In the genomic region with DNA sequence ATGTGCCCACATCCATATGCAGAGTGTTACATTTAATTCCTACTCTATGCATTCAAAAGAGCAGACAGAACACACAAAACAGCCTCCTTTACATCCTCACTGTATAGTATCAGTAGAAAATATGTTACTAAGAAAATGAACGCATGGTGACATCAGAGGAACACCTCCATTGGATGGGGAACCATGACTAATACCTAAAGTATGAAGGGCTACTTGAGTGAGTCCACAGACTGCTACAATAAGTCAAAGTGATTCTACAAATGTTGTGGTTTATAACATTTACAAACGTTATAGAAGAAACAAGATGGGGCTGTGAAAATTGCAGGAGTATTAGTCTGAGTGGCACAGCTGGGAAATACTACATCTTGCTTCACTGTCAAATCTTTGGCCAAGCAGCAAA, we compare ENCODE assay signal across 26 cellular contexts.
DNase-seq lines count a peak whose midpoint lies in the region; ATAC-seq, FAIRE-seq and TF ChIP-seq lines count a peak whose summit lies in the region.
"Had no signal": no experiment of that assay in that cellular context is flagged by ENCODE, and none has a peak within 500 bp of the region (broad histone marks: within the 10 kb centered on the region; RNA-seq: fewer than 3 reads in every experiment).

No MANE protein-coding gene starts in this region.

- DNase-seq in ACHN (peak; percentile 34), astrocyte (ENCODE audit: low read depth) (peak; percentile 71), glomerular visceral epithelial cell (ENCODE audit: extremely low spot score) (peak; percentile 63), vagina (ENCODE audit: extremely low spot score in 2 of 2) (no peak), HepG2 (ENCODE audit: low spot score) (no peak), GM10248 (ENCODE audit: extremely low spot score) (no peak), ecto neural progenitor cell (ENCODE audit: low spot score) (no peak)
- DNase-seq: activated CD8-positive, alpha-beta T cell treated with anti-CD3 and anti-CD28 coated beads for 36 hours; activated T-cell treated with anti-CD3 and anti-CD28 coated beads, Interleukin-2, amount 50 U/mL, for 24 hours; C1 segment of cervical spinal cord; DMS153; KG1; NCI-H1105; NCI-H526; SJCRH30; stimulated activated naive CD4-positive, alpha-beta T cell treated with Interleukin-2 at 50 U/mL for 16 hours; T-helper 17 cell; tibial artery had no signal

- H3K36me3 ChIP-seq in astrocyte (ENCODE audit: insufficient read depth, low read length): no peaks in the 10 kb centered on the region
- no peaks in the 10 kb centered on the region for H3K36me3 ChIP-seq in vagina
- no peaks in the 10 kb centered on the region for H3K36me3 ChIP-seq in HepG2 (replicated peaks in 1 of 2; ENCODE audit: control insufficient read depth in 1 of 2, insufficient read depth in 2 of 2, low read length in 2 of 2)
- H3K36me3 ChIP-seq: SJCRH30, tibial artery had no signal

- TF ChIP-seq CTCF in astrocyte (IDR thresholded peaks at IDR 0.05; ENCODE audit: insufficient read depth, low read depth, low read length) (no peak), vagina (IDR thresholded peaks at IDR 0.05) (no peak), HepG2 (CRISPR knock-in tag; IDR thresholded peaks at IDR 0.05) (no peak), GM10248 (IDR thresholded peaks at IDR 0.05; ENCODE audit: control extremely low read depth, extremely low read depth, low read depth, missing control alignments) (no peak)

- peak overlapping the region; percentile 17 for H3K27ac Mint-ChIP-seq in astrocyte (ENCODE audit: unreplicated experiment)
- H3K27ac Mint-ChIP-seq: activated CD8-positive, alpha-beta T cell treated with anti-CD3 and anti-CD28 coated beads for 36 hours; activated naive CD4-positive, alpha-beta T cell treated with anti-CD3 and anti-CD28 coated beads, Interleukin-2, amount 50 U/mL, for 72 hours; activated T-cell treated with anti-CD3 and anti-CD28 coated beads, Interleukin-2, amount 50 U/mL, for 24 hours; T-helper 17 cell; WTC11 had no signal

- POLR2A ChIA-PET in HepG2 (lab: Yijun Ruan, JAX) (no interaction called here), GM10248 (lab: Yijun Ruan, JAX) (no interaction called here)

- H3K4me3 Mint-ChIP-seq in astrocyte (ENCODE audit: unreplicated experiment): no peak overlapping the region
- H3K4me3 Mint-ChIP-seq: activated CD8-positive, alpha-beta T cell treated with anti-CD3 and anti-CD28 coated beads for 36 hours; activated T-cell treated with anti-CD3 and anti-CD28 coated beads, Interleukin-2, amount 50 U/mL, for 24 hours; T-helper 17 cell; WTC11 had no signal

- H3K9me3 ChIP-seq in astrocyte (ENCODE audit: insufficient read depth, low read depth, low read length) (no peaks in the 10 kb centered on the region), vagina (no peaks in the 10 kb centered on the region), HepG2 (ENCODE audit: low read length) (no peaks in the 10 kb centered on the region)
- H3K9me3 ChIP-seq: A549, SJCRH30, tibial artery had no signal

- CTCF ChIA-PET in HepG2 (lab: Yijun Ruan, JAX; ENCODE audit: low intra/inter-chr PET ratio, low total read pairs) (no interaction called here), GM10248 (lab: Yijun Ruan, JAX) (no interaction called here)

- H3K79me2 ChIP-seq in astrocyte (ENCODE audit: insufficient read depth, low read length): no peaks in the 10 kb centered on the region
- no peaks in the 10 kb centered on the region for H3K79me2 ChIP-seq in HepG2 (ENCODE audit: insufficient read depth, low read length)
- H3K79me2 ChIP-seq: hepatocyte had no signal

- ATAC-seq in HG02885 (IDR thresholded peaks at IDR 0.05; ENCODE audit: poor library complexity, unreplicated experiment): peak; percentile 40
- ATAC-seq in HepG2: no peak
- ATAC-seq: A549; activated CD8-positive, alpha-beta T cell treated with anti-CD3 and anti-CD28 coated beads for 36 hours; activated naive CD4-positive, alpha-beta T cell treated with anti-CD3 and anti-CD28 coated beads, Interleukin-2, amount 50 U/mL, for 72 hours; T-helper 17 cell; WTC11 had no signal

- no peak for TF ChIP-seq RAD21 in HepG2 (CRISPR knock-in tag; IDR thresholded peaks at IDR 0.05)

- H3K9ac ChIP-seq in astrocyte (ENCODE audit: low read length): no peak overlapping the region
- no peak overlapping the region for H3K9ac ChIP-seq in HepG2 (ENCODE audit: insufficient read depth, low read depth, low read length)

- H3K27me3 ChIP-seq in astrocyte (ENCODE audit: insufficient read depth, low read length) (no peaks in the 10 kb centered on the region), vagina (no peaks in the 10 kb centered on the region), HepG2 (ENCODE audit: control insufficient read depth in 1 of 2, insufficient read depth in 2 of 2, low read length in 2 of 2) (no peaks in the 10 kb centered on the region)
- H3K27me3 ChIP-seq: hepatocyte, SJCRH30, tibial artery had no signal

- H4K20me1 ChIP-seq in astrocyte (ENCODE audit: insufficient read depth, low read length): no peaks in the 10 kb centered on the region
- no peaks in the 10 kb centered on the region for H4K20me1 ChIP-seq in HepG2 (ENCODE audit: insufficient read depth, low read length)

- in situ Hi-C loops in ACHN (cut with HindIII; ENCODE audit: low pct_ligation_motif_present, low pct_unique_long_range_greater_than_20kb, low sequenced_read_pairs): no loop called here
- in situ Hi-C loops in HepG2 (cut with HindIII; ENCODE audit: extremely low pct_ligation_motif_present, low pct_unique_long_range_greater_than_20kb): no loop called here

- H2AFZ ChIP-seq in astrocyte (ENCODE audit: low read depth, low read length): no peak overlapping the region
- H2AFZ ChIP-seq in HepG2 (ENCODE audit: low read length): no peak overlapping the region
- H2AFZ ChIP-seq: hepatocyte had no signal

- no peak overlapping the region for H3K27ac ChIP-seq in astrocyte (ENCODE audit: low read depth, low read length)
- H3K27ac ChIP-seq in vagina: no peak overlapping the region
- no peak overlapping the region for H3K27ac ChIP-seq in HepG2 (ENCODE audit: extremely low read length, insufficient read depth, low read length)
- H3K27ac ChIP-seq: A549, hepatocyte, HL-60, SJCRH30, tibial artery had no signal

- no peaks in the 10 kb centered on the region for H3K36me3 Mint-ChIP-seq in astrocyte (ENCODE audit: low read depth, unreplicated experiment)

- intact Hi-C loops in vagina (cut with DNase I) (no loop called here), HepG2 (cut with micrococcal nuclease; ENCODE audit: unreplicated experiment) (no loop called here)

- TF ChIP-seq EP300 in HepG2 (IDR thresholded peaks at IDR 0.05; ENCODE audit: low read depth in 2 of 2, low read length in 2 of 2) (no peak), HepG2 (CRISPR knock-in tag; IDR thresholded peaks at IDR 0.05; ENCODE audit: borderline replicate concordance) (no peak)

- TF ChIP-seq POLR2A in vagina (IDR thresholded peaks at IDR 0.05) (no peak), HepG2 (IDR thresholded peaks at IDR 0.05; ENCODE audit: insufficient read depth in 1 of 2, low read depth in 2 of 2, low read length in 2 of 2) (no peak)

- peaks cover 18% of the 10 kb centered on the region for H3K4me1 Mint-ChIP-seq in astrocyte (ENCODE audit: low read depth, unreplicated experiment)
- H3K4me1 Mint-ChIP-seq: T-helper 17 cell, WTC11 had no signal

- FAIRE-seq in astrocyte (lab: Jason Lieb, UNC) (no peak), HepG2 (lab: Jason Lieb, UNC) (no peak)
- FAIRE-seq: A549, H1, keratinocyte had no signal

- H3K4me2 ChIP-seq in astrocyte (ENCODE audit: low read length): peak overlapping the region; percentile 12
- no peak overlapping the region for H3K4me2 ChIP-seq in HepG2 (ENCODE audit: low read depth, low read length)
- H3K4me2 ChIP-seq: A549, hepatocyte had no signal

- 0% methylated on average over 2 of the region's 2 CpGs for WGBS in HepG2 (ENCODE audit: low lambda C conversion rate)

- BruUV-seq in HepG2 (replicated peaks; lab: Mats Ljungman, UMichigan): no TSS peak

- H3K4me1 ChIP-seq in astrocyte (ENCODE audit: insufficient read depth, low read length): no peaks in the 10 kb centered on the region
- H3K4me1 ChIP-seq in vagina: no peaks in the 10 kb centered on the region
- no peaks in the 10 kb centered on the region for H3K4me1 ChIP-seq in HepG2 (ENCODE audit: insufficient read depth, low read length)
- H3K4me1 ChIP-seq: A549, SJCRH30, tibial artery had no signal

- no peaks in the 10 kb centered on the region for H3K27me3 Mint-ChIP-seq in astrocyte (ENCODE audit: low read depth, unreplicated experiment)
- H3K27me3 Mint-ChIP-seq: activated CD8-positive, alpha-beta T cell treated with anti-CD3 and anti-CD28 coated beads for 36 hours; activated T-cell treated with anti-CD3 and anti-CD28 coated beads, Interleukin-2, amount 50 U/mL, for 24 hours; T-helper 17 cell had no signal

- H3K4me3 ChIP-seq in astrocyte (ENCODE audit: insufficient read depth, low read depth, low read length) (no peak overlapping the region), vagina (no peak overlapping the region), HepG2 (replicated peaks in 1 of 3; ENCODE audit: insufficient read depth in 1 of 3, low read depth in 2 of 3, low read length in 3 of 3) (no peak overlapping the region)
- H3K4me3 ChIP-seq: A549, hepatocyte, SJCRH30, tibial artery had no signal

- no peaks in the 10 kb centered on the region for H3K9me3 Mint-ChIP-seq in astrocyte (ENCODE audit: unreplicated experiment)

TF ChIP-seq in HepG2, 621 proteins besides CTCF, POLR2A, EP300 and RAD21:
- no peak for TF ChIP-seq U2AF2 (IDR thresholded peaks at IDR 0.05; ENCODE audit: low read depth, low read length)
- TF ChIP-seq, protein P1, sequence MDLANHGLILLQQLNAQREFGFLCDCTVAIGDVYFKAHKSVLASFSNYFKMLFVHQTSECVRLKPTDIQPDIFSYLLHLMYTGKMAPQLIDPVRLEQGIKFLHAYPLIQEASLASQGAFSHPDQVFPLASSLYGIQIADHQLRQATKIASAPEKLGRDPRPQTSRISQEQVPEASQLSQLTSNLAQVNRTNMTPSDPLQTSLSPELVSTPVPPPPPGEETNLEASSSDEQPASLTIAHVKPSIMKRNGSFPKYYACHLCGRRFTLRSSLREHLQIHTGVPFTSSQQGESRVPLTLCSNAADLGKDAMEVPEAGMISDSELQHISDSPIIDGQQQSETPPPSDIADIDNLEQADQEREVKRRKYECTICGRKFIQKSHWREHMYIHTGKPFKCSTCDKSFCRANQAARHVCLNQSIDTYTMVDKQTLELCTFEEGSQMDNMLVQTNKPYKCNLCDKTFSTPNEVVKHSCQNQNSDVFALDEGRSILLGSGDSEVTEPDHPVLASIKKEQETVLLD (CRISPR knock-in tag; IDR thresholded peaks at IDR 0.05; ENCODE audit: low read depth): no peak
- TF ChIP-seq RXRA (CRISPR knock-in tag; IDR thresholded peaks at IDR 0.05): no peak
- TF ChIP-seq JUNB (CRISPR knock-in tag; IDR thresholded peaks at IDR 0.05; ENCODE audit: borderline replicate concordance): no peak
- TF ChIP-seq ZNF451 (CRISPR knock-in tag; IDR thresholded peaks at IDR 0.05): no peak
- no peak for TF ChIP-seq HOXD1 (CRISPR knock-in tag; IDR thresholded peaks at IDR 0.05)

Comparison
In these comparisons a context has a peak if more than half of its experiments do, and no peak if none do; other contexts are left out.
1. DNase-seq: peak in ACHN (single experiment), astrocyte (single experiment) and glomerular visceral epithelial cell (single experiment); none in vagina (0 of 2), HepG2 (single experiment), GM10248 (single experiment) and ecto neural progenitor cell (single experiment).